Comparison of ENCODE assay signal across 9 cellular contexts in the genomic region with DNA sequence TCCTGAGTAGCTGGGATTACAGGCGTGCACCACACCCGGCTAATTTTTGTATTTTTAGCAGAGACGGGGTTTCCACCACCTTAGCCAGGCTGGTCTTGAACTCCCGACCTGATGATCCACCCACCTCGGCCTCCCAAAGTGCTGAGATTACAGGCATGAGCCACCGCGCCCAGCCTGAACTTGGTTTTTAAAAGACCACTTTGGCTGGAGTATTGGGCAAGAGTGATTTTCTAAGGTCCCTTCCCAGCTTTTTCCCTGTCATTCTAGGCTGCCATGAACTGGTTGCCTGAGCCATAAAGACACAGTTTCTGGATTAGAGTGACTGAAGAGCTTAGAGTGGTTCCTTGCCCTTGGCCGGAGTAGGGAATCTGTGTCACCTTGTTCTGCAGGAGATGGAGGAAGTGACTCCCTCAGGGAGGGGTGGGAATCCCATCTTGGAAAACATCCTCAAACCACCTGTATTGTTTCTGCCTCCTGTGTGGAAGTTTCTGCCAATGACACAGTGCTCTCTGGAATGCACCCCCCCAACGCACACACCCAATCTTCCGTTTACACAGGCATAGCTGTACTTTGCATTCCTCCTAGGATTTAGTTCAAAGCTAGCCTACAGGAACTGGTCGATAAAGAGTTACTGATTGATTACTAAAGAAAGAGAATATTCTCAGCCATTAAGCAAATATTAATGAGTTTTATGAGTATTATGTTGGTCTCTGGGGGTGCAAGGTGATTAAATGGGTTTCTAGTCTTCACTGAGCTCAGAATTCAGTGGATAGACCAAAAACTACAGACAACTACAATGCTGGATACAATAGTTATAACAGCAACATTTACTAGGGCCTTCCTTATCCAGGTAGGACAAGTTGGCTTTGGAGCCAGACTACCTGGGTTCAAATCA. TPM values are rescaled to one million over a fixed set of nuclear protein-coding genes. Genes with fewer than 3 reads are reported as not detected.
A peak's percentile ranks its signal among the peaks of the same experiment; 100 is the strongest.
DNase-seq lines count a peak whose midpoint lies in the region; ATAC-seq, FAIRE-seq and TF ChIP-seq lines count a peak whose summit lies in the region.
"Had no signal": no experiment of that assay in that cellular context is flagged by ENCODE, and none has a peak within 500 bp of the region (broad histone marks: within the 10 kb centered on the region; RNA-seq: fewer than 3 reads in every experiment).

No MANE protein-coding gene starts in this region.

- no peak overlapping the region for H2BK12ac ChIP-seq in neuronal stem cell (ENCODE audit: low read length)

- H2BK120ac ChIP-seq in neuronal stem cell (ENCODE audit: low read depth, low read length) = no peak overlapping the region

- peaks cover 95% of the 10 kb centered on the region for H3K36me3 ChIP-seq in DND-41 (ENCODE audit: insufficient read depth, low read length)
- peaks cover 0 to 30% (median 10%) of the 10 kb centered on the region in 3 donors for H3K36me3 ChIP-seq in esophagus squamous epithelium
- H3K36me3 ChIP-seq in neuronal stem cell (replicated peaks in 1 of 2; ENCODE audit: control insufficient read depth in 2 of 2, insufficient read depth in 2 of 2, low read length in 2 of 2) = peaks cover 5 to 72% of the 10 kb centered on the region in 2 donors

- WGBS in esophagus squamous epithelium, 2 donors = 42 to 46% methylated on average over 9 to 10 of the region's 11 CpGs
- no CpG with 5 or more reads among the region's 11 CpGs for WGBS in neuronal stem cell (ENCODE audit: extremely low coverage in 2 of 2, insufficient read length in 2 of 2, insufficient replicate concordance in 1 of 2), 2 donors

- peaks cover 3% of the 10 kb centered on the region for H3K79me1 ChIP-seq in neuronal stem cell (ENCODE audit: low read depth, low read length)

- peaks cover 77% of the 10 kb centered on the region for H4K20me1 ChIP-seq in DND-41 (ENCODE audit: insufficient read depth, low read length)

- H4K91ac ChIP-seq in neuronal stem cell (ENCODE audit: low read depth, low read length, poor library complexity) = no peak overlapping the region

- H3K27ac ChIP-seq in DND-41 (ENCODE audit: low read length) = peak overlapping the region; percentile 77
- H3K27ac ChIP-seq in esophagus squamous epithelium = peak overlapping the region; percentile 78 to 87 (median 80)
- peak overlapping the region; percentile 34 for H3K27ac ChIP-seq in neuronal stem cell (replicated peaks; ENCODE audit: low read length)

- DNase-seq in DND-41 (no peak), RCC 7860 (ENCODE audit: low spot score) (peak; percentile 89), esophagus squamous epithelium (lab: John Stamatoyannopoulos, UW) (no peak), neuronal stem cell (ENCODE audit: low spot score) (no peak), putamen (ENCODE audit: low spot score) (no peak), cerebellum (ENCODE audit: low spot score) (no peak), posterior cingulate gyrus (no peak)
- DNase-seq: activated CD8-positive, alpha-beta memory T cell treated with anti-CD3 and anti-CD28 coated beads for 24 hours had no signal

- H3K4me1 ChIP-seq in DND-41 (ENCODE audit: insufficient read depth, low read length) = peaks cover 79% of the 10 kb centered on the region
- peaks cover 30 to 76% (median 57%) of the 10 kb centered on the region in 3 donors for H3K4me1 ChIP-seq in esophagus squamous epithelium
- peaks cover 0 to 2% of the 10 kb centered on the region in 2 donors for H3K4me1 ChIP-seq in neuronal stem cell (ENCODE audit: control insufficient read depth in 2 of 2, insufficient read depth in 1 of 2, low read depth in 1 of 2, low read length in 2 of 2)

- peak; percentile 81 for FAIRE-seq in RCC 7860 (lab: Jason Lieb, UNC)

- H2BK15ac ChIP-seq in neuronal stem cell (ENCODE audit: low read length) = no peak overlapping the region

- H3K27me3 ChIP-seq in DND-41 (ENCODE audit: insufficient read depth, low read length, poor library complexity) (no peaks in the 10 kb centered on the region), esophagus squamous epithelium (no peaks in the 10 kb centered on the region), neuronal stem cell (ENCODE audit: control insufficient read depth in 3 of 3, insufficient read depth in 3 of 3, low read depth in 1 of 3, low read length in 3 of 3) (no peaks in the 10 kb centered on the region)

- no peak overlapping the region for H3K4me3 ChIP-seq in DND-41 (ENCODE audit: low read depth in 1 of 2, low read length in 2 of 2)
- H3K4me3 ChIP-seq in esophagus squamous epithelium = no peak overlapping the region
- H3K4me3 ChIP-seq in neuronal stem cell (ENCODE audit: low read length in 2 of 2) = no peak overlapping the region

- no peak for TF ChIP-seq CTCF in DND-41 (IDR thresholded peaks at IDR 0.05; ENCODE audit: borderline replicate concordance, extremely low read depth, low read length, poor library complexity, severe bottlenecking)
- no peak for TF ChIP-seq CTCF in esophagus squamous epithelium (IDR thresholded peaks at IDR 0.05)

- no peaks in the 10 kb centered on the region for H3K9me3 ChIP-seq in DND-41 (ENCODE audit: insufficient read depth, low read length, severe bottlenecking)
- no peaks in the 10 kb centered on the region for H3K9me3 ChIP-seq in esophagus squamous epithelium
- H3K9me3 ChIP-seq in neuronal stem cell (replicated peaks in 1 of 2; ENCODE audit: control insufficient read depth in 2 of 2, insufficient read depth in 1 of 2, low read depth in 1 of 2, low read length in 2 of 2) = no peaks in the 10 kb centered on the region

- H3K79me2 ChIP-seq in DND-41 (ENCODE audit: insufficient read depth, low read length) = peaks cover 99% of the 10 kb centered on the region

- no peak overlapping the region for H2AK5ac ChIP-seq in neuronal stem cell (ENCODE audit: low read depth, low read length)

- H3K14ac ChIP-seq in neuronal stem cell (ENCODE audit: low read length) = no peak overlapping the region

- no peak overlapping the region for H2BK5ac ChIP-seq in neuronal stem cell (ENCODE audit: low read length)

- ATAC-seq in DND-41 (ENCODE audit: insufficient read depth, low read depth) = no peak
- no peak for ATAC-seq in GM21367 (IDR thresholded peaks at IDR 0.05; ENCODE audit: unreplicated experiment)

- peak in 1 of 4 donors; percentile 14 for TF ChIP-seq POLR2A in esophagus squamous epithelium (IDR thresholded peaks at IDR 0.05)

- H4K8ac ChIP-seq in neuronal stem cell (ENCODE audit: low read depth, low read length) = no peak overlapping the region

- H3K4me2 ChIP-seq in DND-41 (ENCODE audit: insufficient read depth, low read length) (no peak overlapping the region), neuronal stem cell (ENCODE audit: insufficient read depth, low read length, poor library complexity, severe bottlenecking) (no peak overlapping the region)

- H2AFZ ChIP-seq in DND-41 (ENCODE audit: low read depth, low read length) (no peak overlapping the region), neuronal stem cell (ENCODE audit: low read length) (no peak overlapping the region)

- H3K4ac ChIP-seq in neuronal stem cell (ENCODE audit: low read length) = no peak overlapping the region

- intact Hi-C loops in esophagus squamous epithelium (cut with DNase I) = no loop called here
- intact Hi-C loops in posterior cingulate gyrus (cut with DNase I) = no loop called here

- H3K18ac ChIP-seq in neuronal stem cell (ENCODE audit: low read length) = no peak overlapping the region

- H3K9ac ChIP-seq in DND-41 (ENCODE audit: low read depth, low read length) (no peak overlapping the region), neuronal stem cell (ENCODE audit: low read depth, low read length, poor library complexity) (no peak overlapping the region)

- no peak overlapping the region for H3K23ac ChIP-seq in neuronal stem cell (ENCODE audit: low read depth, low read length, poor library complexity)

RNA-seq across cellular contexts. Expression of a gene that starts 18.2 kb away (rescaled TPM):
- total RNA-seq in esophagus squamous epithelium = 100 to 1,000 TPM in 1 of 4 donors, 10 to 100 TPM in 3; 65.4 to 105 (median 90.1) TPM
- 37.9 TPM for polyA plus RNA-seq in neuronal stem cell (2013, experiment 1 of 2)
- 38.2 TPM for polyA plus RNA-seq in neuronal stem cell (2013, experiment 2 of 2)
- total RNA-seq in cerebellum = 30.4 TPM

RNA-seq across cellular contexts. Expression of a gene that starts 34.6 kb away (rescaled TPM):
- total RNA-seq in esophagus squamous epithelium (10 to 100 TPM; 11.4 to 47.1 (median 18.2) TPM), cerebellum (15.4 TPM)
- 174 TPM for polyA plus RNA-seq in neuronal stem cell (2013, experiment 1 of 2)
- 172 TPM for polyA plus RNA-seq in neuronal stem cell (2013, experiment 2 of 2)
